8 cellular contexts compared by ENCODE assay signal in the genomic region with DNA sequence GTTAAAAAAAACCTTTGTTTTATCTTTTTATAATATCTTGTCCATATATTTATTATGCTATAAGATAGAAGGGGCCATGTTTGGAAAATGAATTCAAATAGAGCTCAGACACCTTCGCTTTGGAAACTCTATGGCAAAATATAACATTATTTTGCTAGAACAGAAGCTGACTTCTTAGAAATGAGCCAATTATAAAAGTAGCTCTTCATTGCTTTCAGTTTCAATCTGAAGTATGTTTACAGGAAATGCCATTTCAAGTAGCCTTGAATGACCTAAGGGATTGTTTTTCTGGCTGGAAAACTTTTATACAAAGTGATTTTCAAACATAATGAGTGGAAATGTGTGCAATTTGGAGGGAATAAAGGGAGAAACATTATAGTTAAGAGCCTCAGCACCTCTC. TPM values are rescaled to one million over a fixed set of nuclear protein-coding genes. Genes with fewer than 3 reads are reported as not detected.
A peak's percentile ranks its signal among the peaks of the same experiment; 100 is the strongest.
DNase-seq lines count a peak whose midpoint lies in the region; ATAC-seq, FAIRE-seq and TF ChIP-seq lines count a peak whose summit lies in the region.

No MANE protein-coding gene starts in this region.

- FAIRE-seq in pancreas (lab: Jason Lieb, UNC): peak; percentile 54

- no peaks in the 10 kb centered on the region for H3K27me3 ChIP-seq in pancreas
- no peaks in the 10 kb centered on the region for H3K27me3 ChIP-seq in prostate gland (replicated peaks; ENCODE audit: insufficient read depth)

- intact Hi-C loops in pancreas (cut with DNase I) (no loop called here), prostate gland (cut with DNase I) (no loop called here)

- no peak for TF ChIP-seq CTCF in cardiac fibroblast (IDR thresholded peaks at IDR 0.05; ENCODE audit: low read depth, low read length)
- no peak for TF ChIP-seq CTCF in pancreas (IDR thresholded peaks at IDR 0.05)
- TF ChIP-seq CTCF in prostate gland (IDR thresholded peaks at IDR 0.05): no peak

- no peak overlapping the region for H3K4me3 ChIP-seq in cardiac fibroblast (replicated peaks in 1 of 2; ENCODE audit: low read depth in 2 of 2, low read length in 2 of 2)
- H3K4me3 ChIP-seq in pancreas: no peak overlapping the region
- no peak overlapping the region for H3K4me3 ChIP-seq in prostate gland

- no peak for TF ChIP-seq POLR2A in prostate gland (IDR thresholded peaks at IDR 0.05)

- no peaks in the 10 kb centered on the region for H3K36me3 ChIP-seq in pancreas
- H3K36me3 ChIP-seq in prostate gland: no peaks in the 10 kb centered on the region

- H3K27ac ChIP-seq in pancreas: no peak overlapping the region
- H3K27ac ChIP-seq in prostate gland: no peak overlapping the region

- ATAC-seq in GM19324 (IDR thresholded peaks at IDR 0.05; ENCODE audit: low FRiP score, unreplicated experiment): peak; percentile 71
- ATAC-seq in HG03442 (IDR thresholded peaks at IDR 0.05; ENCODE audit: unreplicated experiment): peak; percentile 67
- ATAC-seq in pancreas: peak in 2 of 4 donors; percentile 54 to 70

- H3K9me3 ChIP-seq in pancreas: no peaks in the 10 kb centered on the region
- H3K9me3 ChIP-seq in prostate gland: no peaks in the 10 kb centered on the region

- WGBS in pancreas, 2 donors: 56 to 61% methylated on average over 1 of the region's 1 CpG
- 72% methylated on average over 1 of the region's 1 CpG for WGBS in prostate gland

- DNase-seq in AG20443 (ENCODE audit: low spot score): peak; percentile 20
- DNase-seq in cardiac fibroblast (ENCODE audit: low read depth in 2 of 2): peak; percentile 55 to 56
- no peak for DNase-seq in pancreas
- DNase-seq in prostate gland (ENCODE audit: low spot score): no peak
- no peak for DNase-seq in NCI-H524 treated with DMSO at 0.1 percent for 48 hours (lab: John Stamatoyannopoulos, UW)
- DNase-seq in activated CD4-positive, CD25-positive, alpha-beta regulatory T cell treated with anti-CD3 and anti-CD28 coated beads, Interleukin-2, amount 50 U/mL, for 72 hours: no peak

- H3K4me1 ChIP-seq in pancreas (no peaks in the 10 kb centered on the region), prostate gland (replicated peaks) (no peaks in the 10 kb centered on the region)

RNA-seq across cellular contexts. Expression of a gene that starts 37.8 kb away (rescaled TPM):
- total RNA-seq in pancreas (1 to 10 TPM in 1 of 6 donors, under 1 TPM in 5; 0.20 to 1.4 (median 0.63) TPM), prostate gland (1 to 10 TPM in 1 of 2 donors, under 1 TPM in 1; 0.23 to 5.8 TPM)
- under 1 TPM; 0.16 to 0.19 TPM for polyA plus RNA-seq in pancreas

RNA-seq across cellular contexts. Expression of a gene that starts 53.4 kb away (rescaled TPM):
- total RNA-seq in pancreas: under 1 TPM in 1 of 6 donors, not detected in 5; 0.09 TPM
- polyA plus RNA-seq in pancreas: under 1 TPM; 0.05 to 0.08 TPM
- not detected for total RNA-seq in prostate gland

Comparison
In these comparisons a context has a peak if more than half of its experiments do, and no peak if none do; other contexts are left out.
1. DNase-seq: peak in AG20443 (single experiment) and cardiac fibroblast (2 of 2); none in pancreas (0 of 6), prostate gland (single experiment), NCI-H524 treated with DMSO at 0.1 percent for 48 hours (single experiment) and activated CD4-positive, CD25-positive, alpha-beta regulatory T cell treated with anti-CD3 and anti-CD28 coated beads, Interleukin-2, amount 50 U/mL, for 72 hours (single experiment).